Comparison of ENCODE assay signal across 9 cellular contexts in the genomic region with DNA sequence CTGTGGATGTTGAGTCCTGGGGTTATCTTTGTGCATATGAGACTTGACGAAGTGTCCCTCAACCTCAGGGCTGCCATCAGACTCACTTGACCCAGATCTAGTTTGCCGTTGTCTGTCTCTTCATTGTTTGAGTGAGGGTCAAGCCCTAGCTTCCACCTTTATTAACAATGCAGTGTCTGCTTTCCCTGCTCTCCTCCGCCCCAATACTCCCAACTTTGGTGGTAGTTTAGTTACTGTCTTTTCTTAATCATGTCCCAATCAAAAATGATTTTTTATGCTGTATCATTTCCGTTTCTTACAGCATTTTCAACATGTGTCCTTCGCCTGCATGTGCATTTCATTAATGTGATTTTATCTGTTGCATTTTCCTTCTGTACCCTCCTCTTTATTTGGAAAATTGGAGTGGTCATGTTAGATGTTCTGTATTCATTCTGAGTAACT. TPM values are rescaled to one million over a fixed set of nuclear protein-coding genes. Genes with fewer than 3 reads are reported as not detected.
DNase-seq lines count a peak whose midpoint lies in the region; ATAC-seq and TF ChIP-seq lines count a peak whose summit lies in the region.
"Had no signal": no experiment of that assay in that cellular context is flagged by ENCODE, and none has a peak within 500 bp of the region (broad histone marks: within the 10 kb centered on the region; RNA-seq: fewer than 3 reads in every experiment).

No MANE protein-coding gene starts in this region.

- no peak overlapping the region for H3K9ac ChIP-seq in colonic mucosa (ENCODE audit: low read depth in 2 of 2, low read length in 2 of 2)

- peaks cover 63% of the 10 kb centered on the region for H3K4me1 Mint-ChIP-seq in stimulated activated naive CD8-positive, alpha-beta T cell treated with anti-CD3 and anti-CD28 coated beads, Interleukin-15, Interleukin-2, amounts not matched to agents 100 ng/mL and 50 ng/mL, for 24 hours (ENCODE audit: low read depth)
- H3K4me1 Mint-ChIP-seq in activated B cell treated with CpG ODN at 0.5 μM for 24 hours: peaks cover 69% of the 10 kb centered on the region
- peaks cover 36% of the 10 kb centered on the region for H3K4me1 Mint-ChIP-seq in glutamatergic neuron (ENCODE audit: low read depth, unreplicated experiment)

- no peak for TF ChIP-seq CTCF in activated B cell treated with CpG ODN at 0.5 μM for 24 hours (IDR thresholded peaks at IDR 0.05)
- no peak for TF ChIP-seq CTCF in glutamatergic neuron (IDR thresholded peaks at IDR 0.05; ENCODE audit: partially characterized antibody, unreplicated experiment)
- TF ChIP-seq CTCF in colonic mucosa (IDR thresholded peaks at IDR 0.05): no peak

- H3K9me3 ChIP-seq in colonic mucosa: no peaks in the 10 kb centered on the region

- H3K27me3 Mint-ChIP-seq in stimulated activated naive CD8-positive, alpha-beta T cell treated with anti-CD3 and anti-CD28 coated beads, Interleukin-15, Interleukin-2, amounts not matched to agents 100 ng/mL and 50 ng/mL, for 24 hours: no peaks in the 10 kb centered on the region
- H3K27me3 Mint-ChIP-seq in activated B cell treated with CpG ODN at 0.5 μM for 24 hours (no peaks in the 10 kb centered on the region), glutamatergic neuron (ENCODE audit: unreplicated experiment) (peaks cover 13% of the 10 kb centered on the region)

- H3K27me3 ChIP-seq in colonic mucosa: no peaks in the 10 kb centered on the region

- CTCF ChIA-PET in activated B cell treated with CpG ODN at 0.5 μM for 24 hours (lab: Charles Lee): interaction anchor here (2.1 to 2.6 kb wide), 2 partner anchors 10 to 142 kb away, joined by 7 to 8 read pairs; no protein-coding TSS in a partner anchor

- intact Hi-C loops in activated B cell treated with CpG ODN at 0.5 μM for 24 hours (cut with micrococcal nuclease) (loop anchor here (10.0 kb wide), 1 partner anchor 680 kb away; no protein-coding TSS in a partner anchor), colonic mucosa (cut with DNase I) (no loop called here)

- peak overlapping the region; percentile 1 for H3K27ac Mint-ChIP-seq in stimulated activated naive CD8-positive, alpha-beta T cell treated with anti-CD3 and anti-CD28 coated beads, Interleukin-15, Interleukin-2, amounts not matched to agents 100 ng/mL and 50 ng/mL, for 24 hours
- H3K27ac Mint-ChIP-seq in activated B cell treated with CpG ODN at 0.5 μM for 24 hours (no peak overlapping the region), glutamatergic neuron (ENCODE audit: unreplicated experiment) (peak overlapping the region; percentile 99)

- H3K9me3 Mint-ChIP-seq in stimulated activated naive CD8-positive, alpha-beta T cell treated with anti-CD3 and anti-CD28 coated beads, Interleukin-15, Interleukin-2, amounts not matched to agents 100 ng/mL and 50 ng/mL, for 24 hours: no peaks in the 10 kb centered on the region
- H3K9me3 Mint-ChIP-seq in activated B cell treated with CpG ODN at 0.5 μM for 24 hours (no peaks in the 10 kb centered on the region), glutamatergic neuron (ENCODE audit: unreplicated experiment) (peaks cover 24% of the 10 kb centered on the region)

- ATAC-seq in stimulated activated naive CD8-positive, alpha-beta T cell treated with anti-CD3 and anti-CD28 coated beads, Interleukin-15, Interleukin-2, amounts not matched to agents 100 U/mL and 50 U/mL, for 24 hours: no peak
- no peak for ATAC-seq in activated B cell treated with CpG ODN at 0.5 μM for 24 hours (ENCODE audit: low read depth)
- no peak for ATAC-seq in GM21576 (IDR thresholded peaks at IDR 0.05; ENCODE audit: unreplicated experiment)

- H3K36me3 ChIP-seq in colonic mucosa: no peaks in the 10 kb centered on the region

- in situ Hi-C loops in KBM-7 (cut with MboI; ENCODE audit: low pct_unique_long_range_greater_than_20kb, low sequenced_read_pairs): no loop called here

- POLR2A ChIA-PET in activated B cell treated with CpG ODN at 0.5 μM for 24 hours (lab: Charles Lee): interaction anchor here (2.6 kb wide), 1 partner anchor 10 kb away, joined by 15 read pairs; no protein-coding TSS in a partner anchor

- H3K4me3 Mint-ChIP-seq in stimulated activated naive CD8-positive, alpha-beta T cell treated with anti-CD3 and anti-CD28 coated beads, Interleukin-15, Interleukin-2, amounts not matched to agents 100 ng/mL and 50 ng/mL, for 24 hours: peak overlapping the region; percentile 95
- H3K4me3 Mint-ChIP-seq in activated B cell treated with CpG ODN at 0.5 μM for 24 hours (peak overlapping the region; percentile 95), glutamatergic neuron (ENCODE audit: unreplicated experiment) (peak overlapping the region; percentile 99)

- H3K27ac ChIP-seq in colonic mucosa: no peak overlapping the region

- DNase-seq in stimulated activated naive CD8-positive, alpha-beta T cell treated with anti-CD3 and anti-CD28 coated beads, Interleukin-15, Interleukin-2, amounts not matched to agents 100 U/mL and 50 U/mL, for 24 hours: no peak
- DNase-seq in activated B cell treated with CpG ODN at 0.5 μM for 24 hours (no peak), glutamatergic neuron (no peak), HuH-7.5 (ENCODE audit: low spot score) (no peak), colonic mucosa (no peak), KBM-7 (no peak)
- DNase-seq: SHP77 had no signal

- H3K36me3 Mint-ChIP-seq in stimulated activated naive CD8-positive, alpha-beta T cell treated with anti-CD3 and anti-CD28 coated beads, Interleukin-15, Interleukin-2, amounts not matched to agents 100 ng/mL and 50 ng/mL, for 24 hours (ENCODE audit: low read depth): peaks cover 5% of the 10 kb centered on the region
- H3K36me3 Mint-ChIP-seq in activated B cell treated with CpG ODN at 0.5 μM for 24 hours (ENCODE audit: low read depth) (peaks cover 14% of the 10 kb centered on the region), glutamatergic neuron (ENCODE audit: unreplicated experiment) (no peaks in the 10 kb centered on the region)

- H3K4me1 ChIP-seq in colonic mucosa: peaks cover 5% of the 10 kb centered on the region

- no peak overlapping the region for H3K4me3 ChIP-seq in colonic mucosa

RNA-seq across cellular contexts. Expression of gene TBPL1, which starts 2.1 kb away (rescaled TPM):
- total RNA-seq in activated B cell treated with CpG ODN at 0.5 μM for 24 hours: 33.0 and 35.7 TPM in 2 replicates
- 156 TPM for total RNA-seq in glutamatergic neuron (ENCODE audit: unreplicated experiment)
- 10 to 100 TPM; 28.1 to 29.0 TPM for total RNA-seq in colonic mucosa
